ENCODE assay signal across 1 cellular context in genomic region chr10:83917519-83918506, GRCh38.
TF ChIP-seq lines count a peak whose summit lies in the region.

No MANE protein-coding gene starts in this region.

TF ChIP-seq in WTC11, 78 proteins besides CTCF, POLR2A, EP300 and RAD21 (continued from another document and continues in another):
- TF ChIP-seq E2F1 (CRISPR knock-in tag; IDR thresholded peaks at IDR 0.05) (no peak), ATF1 (CRISPR knock-in tag; IDR thresholded peaks at IDR 0.05) (no peak), TP53 (CRISPR knock-in tag; IDR thresholded peaks at IDR 0.05) (no peak), ZNF671 (CRISPR knock-in tag; IDR thresholded peaks at IDR 0.05) (no peak), RELA (CRISPR knock-in tag; IDR thresholded peaks at IDR 0.05; ENCODE audit: borderline replicate concordance) (no peak), CREM (CRISPR knock-in tag; IDR thresholded peaks at IDR 0.05) (no peak), AR (CRISPR knock-in tag; IDR thresholded peaks at IDR 0.05) (no peak), GTF2I (CRISPR knock-in tag; conservative IDR thresholded peaks at IDR 0.05) (no peak), ELF4 (CRISPR knock-in tag; IDR thresholded peaks at IDR 0.05; ENCODE audit: low read depth) (no peak), PRRX2 (CRISPR knock-in tag; IDR thresholded peaks at IDR 0.05) (no peak), FOXP4 (CRISPR knock-in tag; IDR thresholded peaks at IDR 0.05) (peak; percentile 64; the same call in 1 of the 2 replicates), ERG (CRISPR knock-in tag; IDR thresholded peaks at IDR 0.05) (no peak), ZNF121 (CRISPR knock-in tag; IDR thresholded peaks at IDR 0.05) (no peak), CDX4 (CRISPR knock-in tag; IDR thresholded peaks at IDR 0.05; ENCODE audit: borderline replicate concordance) (no peak), NFYB (CRISPR knock-in tag; conservative IDR thresholded peaks at IDR 0.05; ENCODE audit: low read depth) (no peak), TCF7 (CRISPR knock-in tag; IDR thresholded peaks at IDR 0.05; ENCODE audit: low read depth) (no peak), ZMAT4 (CRISPR knock-in tag; IDR thresholded peaks at IDR 0.05) (no peak), SMAD4 (CRISPR knock-in tag; IDR thresholded peaks at IDR 0.05) (no peak), OVOL2 (CRISPR knock-in tag; IDR thresholded peaks at IDR 0.05; ENCODE audit: borderline replicate concordance) (no peak), EMX1 (CRISPR knock-in tag; IDR thresholded peaks at IDR 0.05) (no peak), ATF2 (CRISPR knock-in tag; IDR thresholded peaks at IDR 0.05; ENCODE audit: borderline replicate concordance, low read depth) (no peak), GRHL2 (CRISPR knock-in tag; IDR thresholded peaks at IDR 0.05; ENCODE audit: insufficient replicate concordance, severe bottlenecking) (no peak), ZNF232 (CRISPR knock-in tag; IDR thresholded peaks at IDR 0.05) (0 out of 2 replicates have a peak, but pooled peaks have one; percentile 46), NFATC4 (CRISPR knock-in tag; IDR thresholded peaks at IDR 0.05) (no peak), ZBTB21 (CRISPR knock-in tag; IDR thresholded peaks at IDR 0.05; ENCODE audit: borderline replicate concordance) (no peak), ZNF281 (CRISPR knock-in tag; IDR thresholded peaks at IDR 0.05) (no peak), ATF6 (CRISPR knock-in tag; IDR thresholded peaks at IDR 0.05) (no peak), ESRRA (CRISPR knock-in tag; IDR thresholded peaks at IDR 0.05; ENCODE audit: borderline replicate concordance) (no peak), ZNF317 (CRISPR knock-in tag; IDR thresholded peaks at IDR 0.05; ENCODE audit: borderline replicate concordance, low read depth) (no peak), SP1 (CRISPR knock-in tag; conservative IDR thresholded peaks at IDR 0.05) (no peak), STAT6 (CRISPR knock-in tag; conservative IDR thresholded peaks at IDR 0.05; ENCODE audit: low read depth) (no peak), ATF3 (CRISPR knock-in tag; conservative IDR thresholded peaks at IDR 0.05) (no peak), IRF1 (CRISPR knock-in tag; IDR thresholded peaks at IDR 0.05) (0 out of 2 replicates have a peak, but pooled peaks have one; percentile 43), ZNF512 (CRISPR knock-in tag; IDR thresholded peaks at IDR 0.05; ENCODE audit: borderline replicate concordance) (no peak)
